ENCODE assay signal across 8 cellular contexts in the genomic region with DNA sequence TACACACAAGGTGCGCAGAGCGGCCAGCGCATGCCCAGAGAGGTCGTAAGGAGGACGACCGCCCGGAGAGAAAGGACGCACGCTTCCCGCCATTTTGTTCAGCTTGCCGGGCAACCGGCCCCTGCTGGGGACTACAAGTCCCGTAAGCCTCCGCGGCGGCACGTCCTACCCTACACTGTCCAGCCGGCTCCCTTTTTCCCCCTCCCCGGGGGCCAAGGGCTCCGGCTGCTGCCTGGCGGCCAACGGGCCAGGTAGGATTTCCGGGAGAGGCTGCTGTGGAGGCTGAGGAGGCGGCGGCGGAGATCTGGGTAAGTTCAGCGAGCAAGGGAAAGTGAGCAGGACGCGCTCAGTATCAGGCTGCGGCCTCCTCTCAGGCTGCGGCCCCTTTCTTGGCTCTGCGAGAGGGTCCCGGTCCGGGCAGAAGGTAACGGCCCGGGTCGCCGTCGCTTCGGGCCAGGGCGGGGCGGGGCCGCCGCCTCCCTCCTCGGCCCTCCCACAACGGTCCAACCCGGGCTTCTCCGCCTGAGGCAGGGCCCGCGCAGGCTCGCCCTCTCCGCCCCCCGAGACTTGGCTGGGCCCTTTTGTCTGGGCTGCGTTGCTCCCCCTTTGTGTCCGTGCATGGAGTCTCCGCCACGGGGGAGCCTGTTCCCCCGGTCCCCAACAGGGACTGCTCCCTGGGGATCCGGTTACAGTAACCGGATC. TPM values are rescaled to one million over a fixed set of nuclear protein-coding genes. Genes with fewer than 3 reads are reported as not detected.
A peak's percentile ranks its signal among the peaks of the same experiment; 100 is the strongest.
DNase-seq lines count a peak whose midpoint lies in the region; FAIRE-seq and TF ChIP-seq lines count a peak whose summit lies in the region.

A gene (plus strand): TSS at position 223 of the 702 bp plus-strand sequence. CDS start 37,708 bp downstream, outside the sequence.

- H3K27me3 ChIP-seq in NT2/D1 (ENCODE audit: insufficient read depth, insufficient read length) (no peaks in the 10 kb centered on the region), endodermal cell (ENCODE audit: control insufficient read depth, insufficient read depth, low read length, poor library complexity, severe bottlenecking) (no peaks in the 10 kb centered on the region)

- TF ChIP-seq CTCF in GM20000 (IDR thresholded peaks at IDR 0.05; ENCODE audit: extremely low read depth, missing control alignments) (no peak), endodermal cell (conservative IDR thresholded peaks at IDR 0.05) (no peak)

- DNase-seq in COLO668 (lab: John Stamatoyannopoulos, UW; ENCODE audit: unreplicated experiment) (peak; percentile 100), GM20000 (ENCODE audit: low spot score) (peak; percentile 94), HTR-8/SVneo (ENCODE audit: insufficient read length, low spot score) (peak; percentile 94), NT2/D1 (ENCODE audit: low read depth, low spot score) (peak; percentile 98), endodermal cell (peak; percentile 98), mesenteric fat pad (ENCODE audit: low spot score) (peak; percentile 95)
- DNase-seq in activated CD8-positive, alpha-beta memory T cell treated with anti-CD3 and anti-CD28 coated beads, Interleukin-2, amount 50 U/mL, for 1 hour (ENCODE audit: extremely low read depth) = peak; percentile 45
- peak; percentile 47 for DNase-seq in stimulated activated CD8-positive, alpha-beta memory T cell treated with anti-CD3 and anti-CD28 coated beads, Interleukin-15, amount 100 ng/mL, for 1 hour (ENCODE audit: low read depth)

- FAIRE-seq in HTR-8/SVneo (lab: Jason Lieb, UNC) = peak; percentile 60

- no peaks in the 10 kb centered on the region for H3K9me3 Mint-ChIP-seq in endodermal cell

- H3K27me3 Mint-ChIP-seq in endodermal cell (ENCODE audit: insufficient read depth) = no peaks in the 10 kb centered on the region

- peak within 1 kb of the TSS; percentile 98 for H3K4me3 Mint-ChIP-seq in endodermal cell

- 0 to 1% methylated on average over 17 to 60 of the region's 60 CpGs for WGBS in endodermal cell (ENCODE audit: insufficient coverage in 1 of 2, insufficient read length in 1 of 2), 2 experiments

- peaks cover 21% of the 10 kb centered on the region for H3K36me3 Mint-ChIP-seq in endodermal cell (ENCODE audit: low read depth)

- peak within 1 kb of the TSS; percentile 96 for H3K27ac ChIP-seq in endodermal cell (ENCODE audit: low read depth, low read length)

- H3K9ac ChIP-seq in NT2/D1 (ENCODE audit: insufficient read length, low read depth) = peak within 1 kb of the TSS; percentile 97
- peak within 1 kb of the TSS; percentile 72 for H3K9ac ChIP-seq in endodermal cell (ENCODE audit: extremely low read depth, low read length, poor library complexity, severe bottlenecking)

- peaks cover 19% of the 10 kb centered on the region for H3K4me1 Mint-ChIP-seq in endodermal cell

- H3K4me1 ChIP-seq in NT2/D1 (ENCODE audit: insufficient read depth, insufficient read length) (no peaks in the 10 kb centered on the region), endodermal cell (ENCODE audit: control insufficient read depth, insufficient read depth, low read length) (no peaks in the 10 kb centered on the region)

- H3K9me3 ChIP-seq in NT2/D1 (ENCODE audit: insufficient read depth, low read length) (no peaks in the 10 kb centered on the region), endodermal cell (ENCODE audit: control insufficient read depth, low read length) (no peaks in the 10 kb centered on the region)

- H3K36me3 ChIP-seq in NT2/D1 (ENCODE audit: insufficient read depth, insufficient read length, low read length) (peaks cover 28% of the 10 kb centered on the region), endodermal cell (ENCODE audit: control insufficient read depth, insufficient read depth, low read length) (peaks cover 14% of the 10 kb centered on the region)

- H3K27ac Mint-ChIP-seq in endodermal cell = peak within 1 kb of the TSS; percentile 96

- H3K4me3 ChIP-seq in NT2/D1 (ENCODE audit: insufficient read length, low read depth) = peak within 1 kb of the TSS; percentile 91
- peak within 1 kb of the TSS; percentile 89 for H3K4me3 ChIP-seq in endodermal cell (ENCODE audit: low read length)

RNA-seq across cellular contexts. Expression of the gene that starts here (rescaled TPM):
- total RNA-seq in endodermal cell (10 to 100 TPM; 49.9 to 65.0 TPM), mesenteric fat pad (23.8 TPM)
- 45.7 TPM for polyA plus RNA-seq in endodermal cell (2013, experiment 1 of 2)
- polyA plus RNA-seq in endodermal cell (2013, experiment 2 of 2) = 47.7 TPM

Comparison
In these comparisons a context has a peak if more than half of its experiments do, and no peak if none do; other contexts are left out.
1. Peak in every context shown above with its lines: DNase-seq, H3K4me3 ChIP-seq and H3K27ac ChIP-seq.
2. DNase-seq: peak in every context shown above with its lines; median percentile 100 in COLO668; 98 in NT2/D1; 98 in endodermal cell; 95 in mesenteric fat pad; 94 in GM20000; 94 in HTR-8/SVneo; 47 in stimulated activated CD8-positive, alpha-beta memory T cell treated with anti-CD3 and anti-CD28 coated beads, Interleukin-15, amount 100 ng/mL, for 1 hour; 45 in activated CD8-positive, alpha-beta memory T cell treated with anti-CD3 and anti-CD28 coated beads, Interleukin-2, amount 50 U/mL, for 1 hour.